Comparison of ENCODE assay signal across 24 cellular contexts in genomic region chr11:5307256-5308019, GRCh38. TPM values are rescaled to one million over a fixed set of nuclear protein-coding genes. Genes with fewer than 3 reads are reported as not detected.
"Had no signal": no experiment of that assay in that cellular context is flagged by ENCODE, and none has a peak within 500 bp of the region (broad histone marks: within the 10 kb centered on the region; RNA-seq: fewer than 3 reads in every experiment).

No MANE protein-coding gene starts in this region.

- H3K4me3 ChIP-seq: MG63, SJSA1, SK-N-MC had no signal

- H3K36me3 ChIP-seq: MG63, SJSA1 had no signal

- H3K27ac ChIP-seq: HL-60, SJSA1, SK-N-MC had no signal

- H3K9me3 ChIP-seq: MG63, SJSA1 had no signal

- H3K27me3 ChIP-seq: MG63 had no signal

- H3K4me1 ChIP-seq: SJSA1 had no signal

- FAIRE-seq: RCC 7860 had no signal

- DNase-seq: Karpas-422, KG1, MG63, NCI-H1092, NCI-H1105 treated with DMSO at 0.1 percent for 48 hours, NCI-H1417 treated with DMSO at 0.1 percent for 48 hours, NCI-H146, NCI-H1694 treated with DMSO at 0.1 percent for 48 hours, NCI-H1930, NCI-H2081 treated with DMSO at 0.1 percent for 48 hours, NCI-H2171, NCI-H226, NCI-H446, NCI-H510A, NCI-H524 treated with DMSO at 0.1 percent for 48 hours, NCI-H69, NCI-H774, Right ventricle myocardium superior, RPMI8226, SIG-M5 had no signal

RNA-seq across cellular contexts. Expression of gene OR51B4, which starts 5.7 kb away (rescaled TPM):
- total RNA-seq: Right ventricle myocardium superior, SJSA1 had no signal

RNA-seq across cellular contexts. Expression of gene OR51B2, which starts 16.7 kb away (rescaled TPM):
- total RNA-seq: Right ventricle myocardium superior, SJSA1 had no signal

RNA-seq across cellular contexts. Expression of gene OR51B5, which starts 35.9 kb away (rescaled TPM):
- total RNA-seq: Right ventricle myocardium superior had no signal

RNA-seq across cellular contexts. Expression of gene HBE1, which starts 37.7 kb away (rescaled TPM):
- total RNA-seq: Right ventricle myocardium superior, SJSA1 had no signal

RNA-seq across cellular contexts. Expression of gene OR51B6, which starts 43.9 kb away (rescaled TPM):
- total RNA-seq: Right ventricle myocardium superior, SJSA1 had no signal
